Comparison of ENCODE assay signal across 15 cellular contexts in the genomic region with DNA sequence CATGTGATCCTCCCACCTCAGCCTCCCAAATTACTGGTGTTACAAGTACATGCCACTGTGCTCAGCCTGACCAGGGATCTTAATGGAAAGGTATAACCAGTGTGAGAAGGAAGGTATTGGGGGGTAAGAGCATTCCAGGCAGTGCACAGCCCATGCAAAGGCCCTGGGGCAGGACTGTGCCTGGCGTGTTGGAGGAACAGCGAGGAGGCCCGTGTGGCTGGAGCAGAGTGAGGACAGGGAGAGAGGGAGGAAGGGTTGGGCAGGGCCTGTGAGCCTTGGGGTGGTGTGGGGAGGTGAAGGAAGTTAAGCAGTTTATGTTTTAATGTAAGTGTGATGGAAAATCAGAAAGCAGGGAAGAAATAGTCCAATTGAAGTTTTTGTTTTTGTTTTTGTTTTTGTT. TPM values are rescaled to one million over a fixed set of nuclear protein-coding genes. Genes with fewer than 3 reads are reported as not detected.
DNase-seq lines count a peak whose midpoint lies in the region; ATAC-seq and TF ChIP-seq lines count a peak whose summit lies in the region.
"Had no signal": no experiment of that assay in that cellular context is flagged by ENCODE, and none has a peak within 500 bp of the region (broad histone marks: within the 10 kb centered on the region; RNA-seq: fewer than 3 reads in every experiment).

No MANE protein-coding gene starts in this region.

- H3K79me1 ChIP-seq in mesenchymal stem cell (replicated peaks; ENCODE audit: low read length, poor library complexity, severe bottlenecking) = no peaks in the 10 kb centered on the region
- H3K79me1 ChIP-seq in neuronal stem cell (ENCODE audit: low read depth, low read length) = peaks cover 4% of the 10 kb centered on the region

- H3K27me3 Mint-ChIP-seq in activated CD8-positive, alpha-beta memory T cell treated with anti-CD3 and anti-CD28 coated beads, Interleukin-2, amount 10 ng/mL, durations not matched to agents 7 days and 5 days = no peaks in the 10 kb centered on the region
- H3K27me3 Mint-ChIP-seq in CD4-positive, alpha-beta T cell = no peaks in the 10 kb centered on the region
- H3K27me3 Mint-ChIP-seq in WTC11 (ENCODE audit: low read depth) = peaks cover 14% of the 10 kb centered on the region

- H3K18ac ChIP-seq in mesenchymal stem cell (ENCODE audit: low read depth in 1 of 2, low read length in 2 of 2) (no peak overlapping the region), neuronal stem cell (ENCODE audit: low read length) (no peak overlapping the region)

- H2BK120ac ChIP-seq in mesenchymal stem cell (ENCODE audit: low read depth, low read length) (no peak overlapping the region), neuronal stem cell (ENCODE audit: low read depth, low read length) (no peak overlapping the region)

- H3K4ac ChIP-seq in mesenchymal stem cell (ENCODE audit: low read depth in 1 of 2, low read length in 2 of 2) (no peak overlapping the region), neuronal stem cell (ENCODE audit: low read length) (no peak overlapping the region)

- peaks cover 2% of the 10 kb centered on the region for H3K36me3 Mint-ChIP-seq in activated CD8-positive, alpha-beta memory T cell treated with anti-CD3 and anti-CD28 coated beads, Interleukin-2, amount 10 ng/mL, durations not matched to agents 7 days and 5 days
- peaks cover 16% of the 10 kb centered on the region for H3K36me3 Mint-ChIP-seq in CD4-positive, alpha-beta T cell (ENCODE audit: low read depth)
- H3K36me3 Mint-ChIP-seq in WTC11 = peaks cover under 1% of the 10 kb centered on the region; the same call in 1 of the 2 replicates

- H2BK15ac ChIP-seq in mesenchymal stem cell (ENCODE audit: low read depth, poor library complexity, severe bottlenecking) (no peak overlapping the region), neuronal stem cell (ENCODE audit: low read length) (no peak overlapping the region)

- H3K9ac ChIP-seq in mesenchymal stem cell (ENCODE audit: low read length) (no peak overlapping the region), neuronal stem cell (ENCODE audit: low read depth, low read length, poor library complexity) (no peak overlapping the region)

- H3K9me3 ChIP-seq in CD4-positive, alpha-beta T cell (ENCODE audit: control insufficient read depth, low read length) = no peaks in the 10 kb centered on the region
- H3K9me3 ChIP-seq in mesenchymal stem cell (ENCODE audit: control insufficient read depth, low read length) (no peaks in the 10 kb centered on the region), neuronal stem cell (replicated peaks in 1 of 2; ENCODE audit: control insufficient read depth in 2 of 2, insufficient read depth in 1 of 2, low read depth in 1 of 2, low read length in 2 of 2) (no peaks in the 10 kb centered on the region)

- peak overlapping the region; percentile 87 for H3K27ac Mint-ChIP-seq in activated CD8-positive, alpha-beta memory T cell treated with anti-CD3 and anti-CD28 coated beads, Interleukin-2, amount 10 ng/mL, durations not matched to agents 7 days and 5 days
- peak overlapping the region; percentile 84 for H3K27ac Mint-ChIP-seq in CD4-positive, alpha-beta T cell
- no peak overlapping the region; the same call in 1 of the 2 replicates for H3K27ac Mint-ChIP-seq in WTC11

- H3K4me3 ChIP-seq in mesenchymal stem cell (ENCODE audit: insufficient read depth in 1 of 2, low read depth in 1 of 2, low read length in 2 of 2) (no peak overlapping the region), neuronal stem cell (ENCODE audit: low read length in 2 of 2) (no peak overlapping the region)

- peaks cover 47% of the 10 kb centered on the region for H3K4me1 Mint-ChIP-seq in activated CD8-positive, alpha-beta memory T cell treated with anti-CD3 and anti-CD28 coated beads, Interleukin-2, amount 10 ng/mL, durations not matched to agents 7 days and 5 days
- H3K4me1 Mint-ChIP-seq in CD4-positive, alpha-beta T cell (ENCODE audit: low read depth) = peaks cover 44% of the 10 kb centered on the region
- H3K4me1 Mint-ChIP-seq in WTC11 = peaks cover 17% of the 10 kb centered on the region

- H2AFZ ChIP-seq in mesenchymal stem cell (ENCODE audit: low read depth, low read length) (no peak overlapping the region), neuronal stem cell (ENCODE audit: low read length) (no peak overlapping the region)

- H2AK5ac ChIP-seq in mesenchymal stem cell (ENCODE audit: low read length, severe bottlenecking) = no peak overlapping the region
- H2AK5ac ChIP-seq in neuronal stem cell (ENCODE audit: low read depth, low read length) = no peak overlapping the region

- H3K23ac ChIP-seq in mesenchymal stem cell (ENCODE audit: low read length in 2 of 2) (no peak overlapping the region), neuronal stem cell (ENCODE audit: low read depth, low read length, poor library complexity) (no peak overlapping the region)

- peaks cover 12% of the 10 kb centered on the region for H3K4me1 ChIP-seq in mesenchymal stem cell (ENCODE audit: control insufficient read depth, insufficient read depth, low read depth, low read length)
- H3K4me1 ChIP-seq in neuronal stem cell (ENCODE audit: control insufficient read depth in 2 of 2, insufficient read depth in 1 of 2, low read depth in 1 of 2, low read length in 2 of 2) = peaks cover 5 to 7% of the 10 kb centered on the region in 2 donors

- peak overlapping the region; percentile 80 for H3K4me3 Mint-ChIP-seq in activated CD8-positive, alpha-beta memory T cell treated with anti-CD3 and anti-CD28 coated beads, Interleukin-2, amount 10 ng/mL, durations not matched to agents 7 days and 5 days
- H3K4me3 Mint-ChIP-seq in CD4-positive, alpha-beta T cell = peak overlapping the region; percentile 82
- H3K4me3 Mint-ChIP-seq in WTC11 = no peak overlapping the region

- no peaks in the 10 kb centered on the region for H3K36me3 ChIP-seq in mesenchymal stem cell (ENCODE audit: control insufficient read depth in 1 of 2, insufficient read depth in 2 of 2, low read depth in 1 of 2, low read length in 2 of 2)
- H3K36me3 ChIP-seq in neuronal stem cell (replicated peaks in 1 of 2; ENCODE audit: control insufficient read depth in 2 of 2, insufficient read depth in 2 of 2, low read length in 2 of 2) = peaks cover 0 to under 1% of the 10 kb centered on the region in 2 donors

- CTCF ChIA-PET in activated CD8-positive, alpha-beta memory T cell treated with anti-CD3 and anti-CD28 coated beads, Interleukin-2, amount 10 ng/mL, durations not matched to agents 7 days and 5 days (lab: Charles Lee) = interaction anchor here (2.5 to 2.8 kb wide), 2 partner anchors 34 to 42 kb away, joined by 11 to 13 read pairs; partner anchors contain the start of gene MPND
- CTCF ChIA-PET in CD4-positive, alpha-beta T cell (lab: Charles Lee) = no interaction called here
- CTCF ChIA-PET in WTC11 (lab: Charles Lee) = no interaction called here

- no peaks in the 10 kb centered on the region for H3K27me3 ChIP-seq in CD4-positive, alpha-beta T cell (ENCODE audit: control insufficient read depth, insufficient read depth, low read length)
- H3K27me3 ChIP-seq in mesenchymal stem cell (ENCODE audit: control insufficient read depth in 1 of 2, insufficient read depth in 1 of 2, low read length in 2 of 2) (peaks cover 0 to 31% of the 10 kb centered on the region in 2 experiments), neuronal stem cell (ENCODE audit: control insufficient read depth in 3 of 3, insufficient read depth in 3 of 3, low read depth in 1 of 3, low read length in 3 of 3) (no peaks in the 10 kb centered on the region)

- WGBS in mesenchymal stem cell = 95% methylated on average over 3 of the region's 3 CpGs
- WGBS in neuronal stem cell (ENCODE audit: extremely low coverage in 2 of 2, insufficient read length in 2 of 2, insufficient replicate concordance in 1 of 2), 2 donors = no CpG with 5 or more reads among the region's 3 CpGs

- H3K14ac ChIP-seq in mesenchymal stem cell (ENCODE audit: low read length in 2 of 2) (no peak overlapping the region), neuronal stem cell (ENCODE audit: low read length) (no peak overlapping the region)

- DNase-seq in activated CD8-positive, alpha-beta memory T cell treated with anti-CD3 and anti-CD28 coated beads, Interleukin-2, amount 10 ng/mL, durations not matched to agents 7 days and 5 days = no peak
- DNase-seq in activated CD8-positive, alpha-beta memory T cell treated with anti-CD3 and anti-CD28 coated beads, Interleukin-2, amount 50 U/mL, for 4 hours = no peak
- DNase-seq in CD4-positive, alpha-beta T cell = no peak
- DNase-seq in WTC11 (ENCODE audit: low spot score) (no peak), mesenchymal stem cell (no peak), GM10266 (ENCODE audit: extremely low spot score) (no peak), neuronal stem cell (ENCODE audit: low spot score) (no peak)
- DNase-seq: AML-193, GF-D8, NCI-H1436 treated with DMSO at 0.1 percent for 48 hours, NCI-H2081 treated with DMSO at 0.1 percent for 48 hours, NCI-H2227 treated with DMSO at 0.1 percent for 48 hours, NCI-H524 treated with DMSO at 0.1 percent for 48 hours had no signal

- H4K8ac ChIP-seq in mesenchymal stem cell (ENCODE audit: low read length) (peak overlapping the region; percentile 15), neuronal stem cell (ENCODE audit: low read depth, low read length) (no peak overlapping the region)

- H2BK12ac ChIP-seq in mesenchymal stem cell (ENCODE audit: low read length in 2 of 2) (no peak overlapping the region), neuronal stem cell (ENCODE audit: low read length) (no peak overlapping the region)

- POLR2A ChIA-PET in CD4-positive, alpha-beta T cell (lab: Charles Lee) = interaction anchor here (1.3 kb wide), 1 partner anchor 27 kb away, joined by 4 read pairs; no protein-coding TSS in a partner anchor
- POLR2A ChIA-PET in WTC11 (lab: Charles Lee) = no interaction called here

- ATAC-seq in activated CD8-positive, alpha-beta memory T cell treated with anti-CD3 and anti-CD28 coated beads, Interleukin-2, amount 10 ng/mL, durations not matched to agents 7 days and 5 days = no peak
- no peak for ATAC-seq in CD4-positive, alpha-beta T cell (ENCODE audit: poor library complexity)
- ATAC-seq in WTC11 = no peak

- H3K9me3 Mint-ChIP-seq in activated CD8-positive, alpha-beta memory T cell treated with anti-CD3 and anti-CD28 coated beads, Interleukin-2, amount 10 ng/mL, durations not matched to agents 7 days and 5 days (ENCODE audit: low read depth) = no peaks in the 10 kb centered on the region
- H3K9me3 Mint-ChIP-seq in CD4-positive, alpha-beta T cell = no peaks in the 10 kb centered on the region
- H3K9me3 Mint-ChIP-seq in WTC11 = no peaks in the 10 kb centered on the region

- H3K4me2 ChIP-seq in mesenchymal stem cell (ENCODE audit: low read length, poor library complexity, severe bottlenecking) = no peak overlapping the region
- no peak overlapping the region for H3K4me2 ChIP-seq in neuronal stem cell (ENCODE audit: insufficient read depth, low read length, poor library complexity, severe bottlenecking)

- H3K27ac ChIP-seq in CD4-positive, alpha-beta T cell (ENCODE audit: low read depth, low read length) = no peak overlapping the region
- H3K27ac ChIP-seq in mesenchymal stem cell (ENCODE audit: low read length, poor library complexity, severe bottlenecking) (no peak overlapping the region), neuronal stem cell (replicated peaks; ENCODE audit: low read length) (no peak overlapping the region)
- H3K27ac ChIP-seq: RWPE1 had no signal

- H2BK5ac ChIP-seq in mesenchymal stem cell (ENCODE audit: low read depth, low read length, poor library complexity, severe bottlenecking) (no peak overlapping the region), neuronal stem cell (ENCODE audit: low read length) (no peak overlapping the region)

- intact Hi-C loops in CD4-positive, alpha-beta T cell (cut with DNase I, micrococcal nuclease) = loop anchor here in 1 of 2 experiments (5.0 kb wide), 1 partner anchor 42 kb away; the partner anchor contains the start of gene MPND

- H4K91ac ChIP-seq in mesenchymal stem cell (ENCODE audit: low read length) (no peak overlapping the region), neuronal stem cell (ENCODE audit: low read depth, low read length, poor library complexity) (no peak overlapping the region)

- no peak for TF ChIP-seq CTCF in CD4-positive, alpha-beta T cell (IDR thresholded peaks at IDR 0.05)
- TF ChIP-seq CTCF in WTC11 (IDR thresholded peaks at IDR 0.05) (no peak), GM10266 (IDR thresholded peaks at IDR 0.05; ENCODE audit: control insufficient read depth, insufficient read depth, low read depth, missing control alignments) (no peak)

RNA-seq across cellular contexts. Expression of gene TMIGD2, which starts 1.6 kb away (rescaled TPM):
- total RNA-seq in activated CD8-positive, alpha-beta memory T cell treated with anti-CD3 and anti-CD28 coated beads, Interleukin-2, amount 10 ng/mL, durations not matched to agents 7 days and 5 days = 10 to 100 TPM; 29.8 to 40.7 TPM
- total RNA-seq in CD4-positive, alpha-beta T cell = 10 to 100 TPM; 17.6 to 20.9 TPM
- 0.55 to 1.0 TPM (median 0.94 TPM) in 3 replicates for total RNA-seq in WTC11 (2021)
- polyA plus RNA-seq in mesenchymal stem cell (2013, experiment 1 of 2) = 0.08 TPM
- polyA plus RNA-seq in mesenchymal stem cell (2013, experiment 2 of 2) = 0.16 TPM
- 1.2 TPM for polyA plus RNA-seq in neuronal stem cell (2013, experiment 1 of 2)
- polyA plus RNA-seq in neuronal stem cell (2013, experiment 2 of 2) = 1.3 TPM
- total RNA-seq: A673 had no signal

RNA-seq across cellular contexts. Expression of gene FSD1, which starts 3.8 kb away (rescaled TPM):
- 10 to 100 TPM; 24.7 to 30.6 TPM for total RNA-seq in activated CD8-positive, alpha-beta memory T cell treated with anti-CD3 and anti-CD28 coated beads, Interleukin-2, amount 10 ng/mL, durations not matched to agents 7 days and 5 days
- total RNA-seq in CD4-positive, alpha-beta T cell = 1 to 10 TPM in 1 of 2 experiments, under 1 TPM in 1; 0.98 to 1.0 TPM
- 61.3 to 69.2 TPM (median 65.7 TPM) in 3 replicates for total RNA-seq in WTC11 (2021)
- polyA plus RNA-seq in mesenchymal stem cell (2013, experiment 1 of 2) = 3.4 TPM
- polyA plus RNA-seq in mesenchymal stem cell (2013, experiment 2 of 2) = 2.6 TPM
- polyA plus RNA-seq in neuronal stem cell (2013, experiment 1 of 2) = 34.4 TPM
- 34.5 TPM for polyA plus RNA-seq in neuronal stem cell (2013, experiment 2 of 2)

RNA-seq across cellular contexts. Expression of gene SHD, which starts 21.5 kb away (rescaled TPM):
- total RNA-seq in activated CD8-positive, alpha-beta memory T cell treated with anti-CD3 and anti-CD28 coated beads, Interleukin-2, amount 10 ng/mL, durations not matched to agents 7 days and 5 days = not detected
- total RNA-seq in CD4-positive, alpha-beta T cell = under 1 TPM; 0.14 to 0.64 TPM
- total RNA-seq in WTC11 (2021) = 2.0 to 3.6 TPM (median 3.4 TPM) in 3 replicates
- not detected for polyA plus RNA-seq in mesenchymal stem cell (2013, experiment 1 of 2)
- polyA plus RNA-seq in mesenchymal stem cell (2013, experiment 2 of 2) = not detected
- polyA plus RNA-seq in neuronal stem cell (2013, experiment 1 of 2) = 0.26 TPM
- polyA plus RNA-seq in neuronal stem cell (2013, experiment 2 of 2) = 0.32 TPM
- total RNA-seq: A673 had no signal

RNA-seq across cellular contexts. Expression of gene STAP2, which starts 38.0 kb away (rescaled TPM):
- total RNA-seq in activated CD8-positive, alpha-beta memory T cell treated with anti-CD3 and anti-CD28 coated beads, Interleukin-2, amount 10 ng/mL, durations not matched to agents 7 days and 5 days = 1 to 10 TPM; 8.8 to 9.6 TPM
- total RNA-seq in CD4-positive, alpha-beta T cell = 1 to 10 TPM; 1.7 to 1.8 TPM
- total RNA-seq in WTC11 (2021) = 18.2 to 21.1 TPM (median 20.2 TPM) in 3 replicates
- 2.0 TPM for polyA plus RNA-seq in mesenchymal stem cell (2013, experiment 1 of 2)
- 2.5 TPM for polyA plus RNA-seq in mesenchymal stem cell (2013, experiment 2 of 2)
- 6.4 TPM for polyA plus RNA-seq in neuronal stem cell (2013, experiment 1 of 2)
- polyA plus RNA-seq in neuronal stem cell (2013, experiment 2 of 2) = 7.4 TPM

RNA-seq across cellular contexts. Expression of gene MPND, which starts 42.8 kb away (rescaled TPM):
- total RNA-seq in activated CD8-positive, alpha-beta memory T cell treated with anti-CD3 and anti-CD28 coated beads, Interleukin-2, amount 10 ng/mL, durations not matched to agents 7 days and 5 days = 10 to 100 TPM; 24.1 to 25.4 TPM
- total RNA-seq in CD4-positive, alpha-beta T cell = 10 to 100 TPM; 10.3 to 11.0 TPM
- total RNA-seq in WTC11 (2021) = 28.3 to 37.7 TPM (median 37.4 TPM) in 3 replicates
- 6.9 TPM for polyA plus RNA-seq in mesenchymal stem cell (2013, experiment 1 of 2)
- polyA plus RNA-seq in mesenchymal stem cell (2013, experiment 2 of 2) = 6.1 TPM
- polyA plus RNA-seq in neuronal stem cell (2013, experiment 1 of 2) = 20.6 TPM
- polyA plus RNA-seq in neuronal stem cell (2013, experiment 2 of 2) = 22.4 TPM

Comparison
In these comparisons a context has a peak if more than half of its experiments do, and no peak if none do; other contexts are left out.
1. RNA of gene FSD1, which starts 3.8 kb away (total RNA-seq): 61.3 to 69.2 TPM in WTC11 and 24.7 to 30.6 TPM in activated CD8-positive, alpha-beta memory T cell treated with anti-CD3 and anti-CD28 coated beads, Interleukin-2, amount 10 ng/mL, durations not matched to agents 7 days and 5 days; 0.98 to 1.0 TPM in CD4-positive, alpha-beta T cell; every median in the first group is over 10 times any median in the second.